ENCODE assay signal across 23 cellular contexts in the genomic region with DNA sequence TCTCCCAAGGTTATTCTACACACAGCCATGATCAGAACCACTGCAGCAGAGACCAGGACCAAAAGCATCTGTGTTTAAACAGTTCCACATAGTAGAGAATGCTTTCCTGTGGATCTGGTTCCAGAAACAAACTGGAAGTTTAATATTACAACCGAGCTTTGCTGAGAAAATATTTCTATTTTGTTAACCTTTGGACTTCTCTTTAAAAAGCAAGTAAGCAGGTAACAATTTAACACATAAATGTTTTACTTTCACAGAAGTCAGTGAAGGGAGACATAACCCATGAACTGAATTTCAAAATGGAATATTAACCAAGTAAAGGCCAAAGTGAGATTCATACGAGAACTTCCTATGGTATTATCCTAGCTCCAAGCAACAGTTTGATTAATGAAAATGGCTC.
"Had no signal": no experiment of that assay in that cellular context is flagged by ENCODE, and none has a peak within 500 bp of the region (broad histone marks: within the 10 kb centered on the region; RNA-seq: fewer than 3 reads in every experiment).

No MANE protein-coding gene starts in this region.

- H3K36me3 ChIP-seq: cardiac muscle cell, prostate gland, vagina had no signal

- H3K4me3 ChIP-seq: cardiac muscle cell, lung, prostate gland, vagina had no signal

- H3K4me1 ChIP-seq: foreskin keratinocyte, prostate gland, vagina had no signal

- DNase-seq: activated CD4-positive, alpha-beta T cell treated with anti-CD3 and anti-CD28 coated beads for 4 hours; activated CD4-positive, alpha-beta T cell treated with anti-CD3 and anti-CD28 coated beads, Interleukin-2, amount 50 U/mL, for 48 hours; activated CD4-positive, CD25-positive, alpha-beta regulatory T cell; activated CD8-positive, alpha-beta memory T cell treated with anti-CD3 and anti-CD28 coated beads, Interleukin-2, amount 50 U/mL, for 48 hours; activated naive CD4-positive, alpha-beta T cell treated with anti-CD3 and anti-CD28 coated beads for 36 hours; activated naive CD8-positive, alpha-beta T cell treated with anti-CD3 and anti-CD28 coated beads, Interleukin-2, amount 10 ng/mL, durations not matched to agents 7 days and 5 days; activated T-cell treated with anti-CD3 and anti-CD28 coated beads, Interleukin-2, amount 50 U/mL, for 48 hours; amygdala; effector CD4-positive, alpha-beta T cell; erythroblast; foreskin keratinocyte; glutamatergic neuron; hypothalamus; left cardiac atrium; naive thymus-derived CD4-positive, alpha-beta T cell; stimulated activated CD4-positive, alpha-beta T cell treated with anti-CD3 and anti-CD28 coated beads, Interleukin-12 subunit alpha, Interleukin-12 subunit beta, amount 100 ng/mL, for 4 hours; stimulated activated naive CD8-positive, alpha-beta T cell treated with anti-CD3 and anti-CD28 coated beads, Interleukin-15, amount 100 ng/mL, for 72 hours; T-helper 17 cell; trophoblast cell had no signal

- ATAC-seq: foreskin keratinocyte; left cardiac atrium; naive thymus-derived CD4-positive, alpha-beta T cell; stimulated activated naive CD8-positive, alpha-beta T cell treated with anti-CD3 and anti-CD28 coated beads, Interleukin-15, amount 100 ng/mL, for 72 hours; T-helper 17 cell had no signal

- H3K27ac ChIP-seq: cardiac muscle cell, foreskin keratinocyte, prostate gland, vagina had no signal

- H3K27me3 ChIP-seq: cardiac muscle cell, vagina had no signal

- H3K9me3 ChIP-seq: prostate gland, vagina had no signal
